ENCODE assay signal across 8 cellular contexts in the genomic region with DNA sequence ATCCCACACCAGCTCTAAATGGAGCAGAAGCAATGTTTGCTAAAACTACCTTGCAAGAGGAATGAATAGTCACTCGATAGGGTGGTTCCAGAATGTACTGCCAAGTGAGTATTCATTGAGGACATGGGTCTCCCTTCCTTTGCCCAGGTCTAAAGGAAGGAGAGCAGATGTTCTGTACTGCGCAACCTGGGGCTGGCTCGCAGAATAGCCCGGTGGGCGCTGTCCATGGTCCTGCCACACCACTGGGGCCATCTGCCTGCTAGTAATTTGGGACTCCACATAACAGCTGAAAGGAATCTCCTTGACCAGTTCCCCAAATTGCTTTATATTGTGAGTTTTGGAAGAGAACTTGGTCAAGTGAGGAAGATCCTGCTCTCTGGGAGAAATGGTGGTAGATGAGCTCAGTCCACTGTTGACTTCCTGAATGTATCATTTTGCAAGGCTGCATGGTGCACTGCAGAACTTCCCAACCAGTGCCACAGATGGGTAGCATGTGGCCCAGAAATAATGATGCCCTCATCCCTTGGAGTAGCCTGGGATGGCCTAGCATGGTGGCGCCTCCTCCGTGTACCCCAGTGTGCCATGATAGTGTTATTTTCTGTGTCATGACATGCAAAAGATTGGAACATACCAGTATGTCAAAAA. TPM values are rescaled to one million over a fixed set of nuclear protein-coding genes. Genes with fewer than 3 reads are reported as not detected.
DNase-seq lines count a peak whose midpoint lies in the region; ATAC-seq and TF ChIP-seq lines count a peak whose summit lies in the region.

No MANE protein-coding gene starts in this region.

- H3K4me1 ChIP-seq in GM23248 (ENCODE audit: insufficient read depth) (0 out of 2 replicates have a peak, but pooled peaks cover 13% of the 10 kb centered on the region), SJCRH30 (no peaks in the 10 kb centered on the region), left lung (peaks cover 0 to 3% of the 10 kb centered on the region in 2 donors), thyroid gland (peaks cover 0 to 2% of the 10 kb centered on the region in 2 donors), esophagus muscularis mucosa (peaks cover 4 to 7% (median 5%) of the 10 kb centered on the region in 4 donors)

- no peaks in the 10 kb centered on the region for H3K27me3 ChIP-seq in GM23248 (replicated peaks; ENCODE audit: insufficient read depth)
- no peaks in the 10 kb centered on the region for H3K27me3 ChIP-seq in SJCRH30
- peaks cover 12 to 80% of the 10 kb centered on the region in 2 donors for H3K27me3 ChIP-seq in left lung
- no peaks in the 10 kb centered on the region for H3K27me3 ChIP-seq in thyroid gland
- H3K27me3 ChIP-seq in esophagus muscularis mucosa = peaks cover 0 to 65% (median 10%) of the 10 kb centered on the region in 4 donors

- H3K36me3 ChIP-seq in GM23248 (ENCODE audit: low read depth) (no peaks in the 10 kb centered on the region), SJCRH30 (no peaks in the 10 kb centered on the region), left lung (no peaks in the 10 kb centered on the region), thyroid gland (no peaks in the 10 kb centered on the region), esophagus muscularis mucosa (no peaks in the 10 kb centered on the region)

- ATAC-seq in left lung = peak; percentile 94

- no peak overlapping the region for H3K4me2 ChIP-seq in GM23248 (ENCODE audit: unreplicated experiment)

- H3K27ac ChIP-seq in GM23248 (no peak overlapping the region), SJCRH30 (no peak overlapping the region), left lung (no peak overlapping the region), thyroid gland (no peak overlapping the region), esophagus muscularis mucosa (replicated peaks in 1 of 4) (no peak overlapping the region)

- H2AFZ ChIP-seq in GM23248 = no peak overlapping the region

- H3K4me3 ChIP-seq in GM23248 = no peak overlapping the region
- H3K4me3 ChIP-seq in SJCRH30 = no peak overlapping the region
- H3K4me3 ChIP-seq in left lung = no peak overlapping the region
- no peak overlapping the region for H3K4me3 ChIP-seq in thyroid gland (replicated peaks in 1 of 3)
- H3K4me3 ChIP-seq in esophagus muscularis mucosa = no peak overlapping the region

- WGBS in GM23248 (ENCODE audit: low coverage in 1 of 2, low lambda C conversion rate in 2 of 2, missing lambda C conversion rate in 2 of 2), 2 experiments = 14 to 17% methylated on average over 7 of the region's 7 CpGs
- 10 to 15% methylated on average over 6 to 7 of the region's 7 CpGs for WGBS in thyroid gland, 2 donors
- WGBS in esophagus muscularis mucosa = 29% methylated on average over 4 of the region's 7 CpGs

- no peaks in the 10 kb centered on the region for H4K20me1 ChIP-seq in GM23248 (ENCODE audit: insufficient read depth)

- in situ Hi-C loops in GM23248 (cut with MboI) = no loop called here

- H3K9ac ChIP-seq in GM23248 = no peak overlapping the region

- no peak for TF ChIP-seq POLR2A in thyroid gland (IDR thresholded peaks at IDR 0.05)
- TF ChIP-seq POLR2A in esophagus muscularis mucosa (IDR thresholded peaks at IDR 0.05; ENCODE audit: low read depth) = no peak

- TF ChIP-seq EP300 in esophagus muscularis mucosa (IDR thresholded peaks at IDR 0.05) = no peak

- no peaks in the 10 kb centered on the region for H3K79me2 ChIP-seq in GM23248 (ENCODE audit: insufficient read depth)

- no peak for TF ChIP-seq CTCF in left lung (IDR thresholded peaks at IDR 0.05)
- no peak for TF ChIP-seq CTCF in thyroid gland (IDR thresholded peaks at IDR 0.05)
- no peak for TF ChIP-seq CTCF in esophagus muscularis mucosa (IDR thresholded peaks at IDR 0.05)

- intact Hi-C loops in left lung (cut with DNase I) (no loop called here), thyroid gland (cut with DNase I) (no loop called here), esophagus muscularis mucosa (cut with DNase I) (no loop called here)

- no peaks in the 10 kb centered on the region for H3K9me2 ChIP-seq in GM23248 (ENCODE audit: insufficient read depth)

- no peaks in the 10 kb centered on the region for H3K9me3 ChIP-seq in GM23248 (ENCODE audit: low read depth)
- no peaks in the 10 kb centered on the region; the same call in 1 of the 2 replicates for H3K9me3 ChIP-seq in SJCRH30 (replicated peaks)
- no peaks in the 10 kb centered on the region for H3K9me3 ChIP-seq in left lung
- H3K9me3 ChIP-seq in thyroid gland = no peaks in the 10 kb centered on the region
- no peaks in the 10 kb centered on the region for H3K9me3 ChIP-seq in esophagus muscularis mucosa

- peak; percentile 73 for DNase-seq in GM23248
- peak; percentile 58 to 68 for DNase-seq in SJCRH30
- DNase-seq in astrocyte of the hippocampus (ENCODE audit: low read depth, low spot score) = peak; percentile 83
- peak in 1 of 2 donors; percentile 56 for DNase-seq in left lung
- DNase-seq in thyroid gland = peak; percentile 67 to 77
- DNase-seq in NCI-H446 treated with DMSO at 0.1 percent for 48 hours (lab: John Stamatoyannopoulos, UW) = no peak
- no peak for DNase-seq in esophagus muscularis mucosa (ENCODE audit: extremely low spot score)
- no peak for DNase-seq in NCI-H524 (lab: John Stamatoyannopoulos, UW)

- peaks cover 7% of the 10 kb centered on the region; the same call in 1 of the 2 replicates for H3F3A ChIP-seq in GM23248 (ENCODE audit: insufficient read depth)

RNA-seq across cellular contexts. Expression of a gene that starts 5.7 kb away (rescaled TPM):
- total RNA-seq in GM23248 (2014; rRNA removed; shearing (Covaris generic)) = 0.76 and 2.4 TPM in 2 replicates
- polyA plus RNA-seq in GM23248 (2016; fragmentation: Nextera tagmentation; extraction: Ambion mirVana) = 0.34 and 0.45 TPM in 2 replicates
- total RNA-seq in SJCRH30 (2014; rRNA removed; shearing (Covaris generic)) = not detected in 2 replicates
- total RNA-seq in left lung (under 1 TPM in 1 of 2 donors, not detected in 1; 0.03 TPM), thyroid gland (under 1 TPM; under 0.01 to 0.49 (median 0.18) TPM), esophagus muscularis mucosa (1 to 10 TPM in 1 of 4 donors, under 1 TPM in 3; 0.42 to 1.8 (median 0.57) TPM)

RNA-seq across cellular contexts. Expression of a gene that starts 43.8 kb away (rescaled TPM):
- total RNA-seq in GM23248 (2014; rRNA removed; shearing (Covaris generic)) = not detected in 2 replicates
- not detected in 2 replicates for polyA plus RNA-seq in GM23248 (2016; fragmentation: Nextera tagmentation; extraction: Ambion mirVana)
- total RNA-seq in SJCRH30 (2014; rRNA removed; shearing (Covaris generic)) = not detected in 2 replicates
- not detected for total RNA-seq in left lung
- under 1 TPM in 1 of 4 donors, not detected in 3; 0.27 TPM for total RNA-seq in thyroid gland
- not detected for total RNA-seq in esophagus muscularis mucosa

RNA-seq across cellular contexts. Expression of a gene that starts 54.1 kb away (rescaled TPM):
- 12.1 and 29.3 TPM in 2 replicates for total RNA-seq in GM23248 (2014; rRNA removed; shearing (Covaris generic))
- polyA plus RNA-seq in GM23248 (2016; fragmentation: Nextera tagmentation; extraction: Ambion mirVana) = 8.0 and 8.9 TPM in 2 replicates
- total RNA-seq in SJCRH30 (2014; rRNA removed; shearing (Covaris generic)) = 0.61 and 0.99 TPM in 2 replicates
- total RNA-seq in left lung (1 to 10 TPM; 7.7 to 9.4 TPM), thyroid gland (10 to 100 TPM in 1 of 4 donors, 1 to 10 TPM in 3; 3.8 to 12.5 (median 4.6) TPM), esophagus muscularis mucosa (10 to 100 TPM in 2 of 4 donors, 1 to 10 TPM in 2; 4.6 to 18.0 (median 9.7) TPM)

Comparison
In these comparisons a context has a peak if more than half of its experiments do, and no peak if none do; other contexts are left out.
1. DNase-seq: peak in GM23248 (single experiment), SJCRH30 (2 of 2), astrocyte of the hippocampus (single experiment) and thyroid gland (2 of 2); none in NCI-H446 treated with DMSO at 0.1 percent for 48 hours (single experiment), esophagus muscularis mucosa (single experiment) and NCI-H524 (0 of 2).